Comparison of ENCODE assay signal across 12 cellular contexts in genomic region chr3:169667710-169668080, GRCh38. TPM values are rescaled to one million over a fixed set of nuclear protein-coding genes. Genes with fewer than 3 reads are reported as not detected.
DNase-seq lines count a peak whose midpoint lies in the region; ATAC-seq and TF ChIP-seq lines count a peak whose summit lies in the region.
"Had no signal": no experiment of that assay in that cellular context is flagged by ENCODE, and none has a peak within 500 bp of the region (broad histone marks: within the 10 kb centered on the region; RNA-seq: fewer than 3 reads in every experiment).

No MANE protein-coding gene starts in this region.

- no peak overlapping the region for H3K4me3 ChIP-seq in mesendoderm (ENCODE audit: low read length)

- no peaks in the 10 kb centered on the region for H3K36me3 ChIP-seq in mesendoderm (ENCODE audit: control insufficient read depth, insufficient read depth, low read length)
- H3K36me3 ChIP-seq: spleen had no signal

- peak overlapping the region; percentile 69 for H3K4me3 Mint-ChIP-seq in activated naive CD8-positive, alpha-beta T cell
- H3K4me3 Mint-ChIP-seq in activated naive CD8-positive, alpha-beta T cell treated with anti-CD3 and anti-CD28 coated beads for 36 hours: no peak overlapping the region
- H3K4me3 Mint-ChIP-seq in type B pancreatic cell: peak overlapping the region; percentile 86
- H3K4me3 Mint-ChIP-seq: activated T-helper 1 cell treated with anti-CD3 and anti-CD28 coated beads, Interleukin-12 subunit alpha, Interleukin-12 subunit beta, Interleukin-2, Interleukin-4 antibody, amounts not matched to agents 30 ng/mL and 10 ng/mL and 1 ng/mL, durations not matched to agents 14 hours and 24 hours and 36 hours had no signal

- H3K27me3 Mint-ChIP-seq in activated naive CD8-positive, alpha-beta T cell: peaks cover 56% of the 10 kb centered on the region
- H3K27me3 Mint-ChIP-seq in activated naive CD8-positive, alpha-beta T cell treated with anti-CD3 and anti-CD28 coated beads for 36 hours: peaks cover 95% of the 10 kb centered on the region
- peaks cover 85% of the 10 kb centered on the region for H3K27me3 Mint-ChIP-seq in type B pancreatic cell

- no peak overlapping the region for H2BK15ac ChIP-seq in mesendoderm (replicated peaks; ENCODE audit: low read depth)

- no peak overlapping the region for H2AK5ac ChIP-seq in mesendoderm (ENCODE audit: low read length)

- H2BK5ac ChIP-seq in mesendoderm (ENCODE audit: low read length): no peak overlapping the region

- H3K9me3 Mint-ChIP-seq in activated naive CD8-positive, alpha-beta T cell (ENCODE audit: low read depth): peaks cover 5% of the 10 kb centered on the region
- no peaks in the 10 kb centered on the region for H3K9me3 Mint-ChIP-seq in activated naive CD8-positive, alpha-beta T cell treated with anti-CD3 and anti-CD28 coated beads for 36 hours
- no peaks in the 10 kb centered on the region for H3K9me3 Mint-ChIP-seq in type B pancreatic cell
- H3K9me3 Mint-ChIP-seq: activated T-helper 1 cell treated with anti-CD3 and anti-CD28 coated beads, Interleukin-12 subunit alpha, Interleukin-12 subunit beta, Interleukin-2, Interleukin-4 antibody, amounts not matched to agents 30 ng/mL and 10 ng/mL and 1 ng/mL, durations not matched to agents 14 hours and 24 hours and 36 hours; dendritic cell treated with granulocyte-macrophage colony-stimulating factor and Interleukin-4, amounts not matched to agents 40 ng/mL and 50 ng/mL, for 4 days had no signal

- no peak for DNase-seq in activated naive CD8-positive, alpha-beta T cell treated with anti-CD3 and anti-CD28 coated beads for 36 hours
- DNase-seq in astrocyte of the hippocampus (ENCODE audit: low read depth, low spot score) (peak; percentile 3), mesendoderm (peak; percentile 4), type B pancreatic cell (ENCODE audit: extremely low spot score, unreplicated experiment) (no peak), DMS114 treated with DMSO at 0.1 percent for 48 hours (lab: John Stamatoyannopoulos, UW; ENCODE audit: unreplicated experiment) (no peak)
- DNase-seq: NCI-H2171 treated with DMSO at 0.1 percent for 48 hours, spleen had no signal

- H2BK120ac ChIP-seq in mesendoderm (ENCODE audit: low read depth, low read length): no peak overlapping the region

- H3K36me3 Mint-ChIP-seq in activated naive CD8-positive, alpha-beta T cell: no peaks in the 10 kb centered on the region
- H3K36me3 Mint-ChIP-seq in activated naive CD8-positive, alpha-beta T cell treated with anti-CD3 and anti-CD28 coated beads for 36 hours: peaks cover 1% of the 10 kb centered on the region
- H3K36me3 Mint-ChIP-seq in type B pancreatic cell: no peaks in the 10 kb centered on the region

- no peaks in the 10 kb centered on the region for H3K79me2 ChIP-seq in mesendoderm (ENCODE audit: control insufficient read depth, insufficient read depth, low read length)

- H3K9ac ChIP-seq in mesendoderm (ENCODE audit: low read length): no peak overlapping the region

- H3K27ac ChIP-seq in mesendoderm (ENCODE audit: low read depth, low read length): no peak overlapping the region

- no peak overlapping the region for H4K5ac ChIP-seq in mesendoderm (ENCODE audit: low read length)

- WGBS in mesendoderm (ENCODE audit: extremely low coverage, insufficient coverage, low lambda C conversion rate): no CpG with 5 or more reads among the region's 10 CpGs

- H3K4me2 ChIP-seq in mesendoderm (ENCODE audit: low read length): no peak overlapping the region

- H3K79me1 ChIP-seq in mesendoderm (ENCODE audit: low read length): no peaks in the 10 kb centered on the region

- H3K4me1 ChIP-seq in mesendoderm (ENCODE audit: control insufficient read depth, low read depth, low read length): peaks cover 9% of the 10 kb centered on the region

- no peak overlapping the region for H3K56ac ChIP-seq in mesendoderm (ENCODE audit: low read length)

- no peak overlapping the region for H3K4ac ChIP-seq in mesendoderm (ENCODE audit: low read depth, low read length)

- peaks cover 31% of the 10 kb centered on the region for H3K27me3 ChIP-seq in mesendoderm (ENCODE audit: insufficient read depth, low read length, poor library complexity)

- H3K23ac ChIP-seq in mesendoderm (ENCODE audit: low read length): no peak overlapping the region

- peaks cover 30% of the 10 kb centered on the region for H3K4me1 Mint-ChIP-seq in activated naive CD8-positive, alpha-beta T cell (ENCODE audit: low read depth)
- peaks cover 18% of the 10 kb centered on the region for H3K4me1 Mint-ChIP-seq in activated naive CD8-positive, alpha-beta T cell treated with anti-CD3 and anti-CD28 coated beads for 36 hours
- peaks cover 27% of the 10 kb centered on the region for H3K4me1 Mint-ChIP-seq in type B pancreatic cell (ENCODE audit: unreplicated experiment)

- no peak for ATAC-seq in HG03439 (IDR thresholded peaks at IDR 0.05; ENCODE audit: unreplicated experiment)
- no peak for ATAC-seq in HG02885 (IDR thresholded peaks at IDR 0.05; ENCODE audit: poor library complexity, unreplicated experiment)

- no peak for TF ChIP-seq CTCF in type B pancreatic cell (conservative IDR thresholded peaks at IDR 0.05)

- no peak overlapping the region for H3K18ac ChIP-seq in mesendoderm (ENCODE audit: low read length)

- no peak overlapping the region for H4K8ac ChIP-seq in mesendoderm (ENCODE audit: low read depth, low read length)

- no peak overlapping the region for H3K27ac Mint-ChIP-seq in activated naive CD8-positive, alpha-beta T cell
- no peak overlapping the region for H3K27ac Mint-ChIP-seq in activated naive CD8-positive, alpha-beta T cell treated with anti-CD3 and anti-CD28 coated beads for 36 hours
- H3K27ac Mint-ChIP-seq in type B pancreatic cell: no peak overlapping the region
- H3K27ac Mint-ChIP-seq: activated T-helper 1 cell treated with anti-CD3 and anti-CD28 coated beads, Interleukin-12 subunit alpha, Interleukin-12 subunit beta, Interleukin-2, Interleukin-4 antibody, amounts not matched to agents 30 ng/mL and 10 ng/mL and 1 ng/mL, durations not matched to agents 14 hours and 24 hours and 36 hours; dendritic cell treated with granulocyte-macrophage colony-stimulating factor and Interleukin-4, amounts not matched to agents 40 ng/mL and 50 ng/mL, for 4 days had no signal

RNA-seq across cellular contexts. Expression of gene MECOM, which starts 4.2 kb away (rescaled TPM):
- not detected for total RNA-seq in activated naive CD8-positive, alpha-beta T cell treated with anti-CD3 and anti-CD28 coated beads for 36 hours
- polyA plus RNA-seq in mesendoderm (2013, experiment 1 of 2): 0.94 TPM
- 0.74 TPM for polyA plus RNA-seq in mesendoderm (2013, experiment 2 of 2)
- 21.1 and 51.1 TPM in 2 replicates for total RNA-seq in type B pancreatic cell (ENCODE audit: low replicate concordance)
- total RNA-seq: activated T-helper 1 cell treated with anti-CD3 and anti-CD28 coated beads, Interleukin-12 subunit alpha, Interleukin-12 subunit beta, Interleukin-2, Interleukin-4 antibody, amounts not matched to agents 30 ng/mL and 10 ng/mL and 1 ng/mL, durations not matched to agents 14 hours and 24 hours and 36 hours had no signal

Comparison
In these comparisons a context has a peak if more than half of its experiments do, and no peak if none do; other contexts are left out.
1. DNase-seq: peak in astrocyte of the hippocampus (single experiment) and mesendoderm (single experiment); none in activated naive CD8-positive, alpha-beta T cell treated with anti-CD3 and anti-CD28 coated beads for 36 hours (single experiment), type B pancreatic cell (single experiment) and DMS114 treated with DMSO at 0.1 percent for 48 hours (single experiment).
2. RNA of gene MECOM, which starts 4.2 kb away (total RNA-seq): 21.1 to 51.1 TPM in type B pancreatic cell; not detected in activated naive CD8-positive, alpha-beta T cell treated with anti-CD3 and anti-CD28 coated beads for 36 hours; every median in the first group is over 10 times any median in the second.